ENCODE assay signal across 8 cellular contexts in the genomic region with DNA sequence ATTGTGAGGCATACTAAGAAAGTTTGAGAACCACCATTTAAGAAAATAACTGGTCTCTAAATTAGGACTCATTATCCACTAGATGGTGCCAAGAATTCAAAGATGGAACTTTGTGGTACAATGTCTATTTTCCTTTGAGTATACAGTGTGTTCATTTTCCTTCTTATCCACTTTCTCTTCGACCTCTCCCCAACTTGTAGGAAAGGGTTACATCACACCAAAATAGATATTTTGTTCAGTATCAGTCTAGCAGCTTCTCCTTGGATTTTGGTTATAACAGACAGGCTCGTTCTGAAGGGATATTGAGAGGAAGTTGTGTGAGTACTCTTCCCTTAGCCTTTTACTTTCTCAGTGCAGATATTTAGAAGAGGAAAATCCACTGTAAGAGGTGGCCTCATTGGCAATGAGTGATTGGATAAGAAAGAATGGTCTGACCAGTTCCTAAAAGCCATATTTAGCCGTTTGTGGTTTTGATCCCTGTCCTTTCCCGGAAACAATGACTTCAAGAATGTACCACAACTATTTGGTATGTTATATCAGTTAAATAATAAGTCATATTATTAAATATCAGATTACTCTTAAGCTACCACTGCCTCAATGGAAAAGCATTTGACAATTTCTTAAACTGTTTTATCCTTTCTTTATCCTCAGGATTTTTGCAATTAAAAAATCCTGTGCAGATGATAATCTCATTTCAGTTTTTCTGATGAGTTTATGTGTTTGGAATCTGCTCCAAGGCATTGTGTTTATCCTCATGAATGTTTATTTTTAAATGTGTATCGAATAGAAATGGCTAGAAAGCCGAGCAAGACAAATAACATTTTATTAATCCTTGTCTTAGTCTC.
DNase-seq lines count a peak whose midpoint lies in the region; ATAC-seq and TF ChIP-seq lines count a peak whose summit lies in the region.

No MANE protein-coding gene starts in this region.

- no peaks in the 10 kb centered on the region for H3K9me3 ChIP-seq in Karpas-422 (ENCODE audit: low read length)

- no peak overlapping the region for H3K27ac ChIP-seq in Karpas-422 (ENCODE audit: low read length)

- H3K4me3 Mint-ChIP-seq in T-cell, result peak overlapping the region; percentile 22 to 68 (median 41)
- peak overlapping the region; percentile 11 for H3K4me3 Mint-ChIP-seq in natural killer cell treated with Interleukin-12 subunit alpha and Interleukin-12 subunit beta and Interleukin-15 and Interleukin-18, amount 100 ng/mL, for 72 hours

- no peaks in the 10 kb centered on the region for H4K20me1 ChIP-seq in Karpas-422 (ENCODE audit: insufficient read depth, low read depth, low read length)

- H3K4me3 ChIP-seq in Karpas-422 (ENCODE audit: low read length), result no peak overlapping the region
- peak overlapping the region; percentile 14 for H3K4me3 ChIP-seq in epithelial cell of proximal tubule (ENCODE audit: low read depth, low read length)

- peaks cover 13 to 18% (median 14%) of the 10 kb centered on the region in 3 donors for H3K4me1 Mint-ChIP-seq in T-cell
- H3K4me1 Mint-ChIP-seq in natural killer cell treated with Interleukin-12 subunit alpha and Interleukin-12 subunit beta and Interleukin-15 and Interleukin-18, amount 100 ng/mL, for 72 hours (ENCODE audit: low read depth in 2 of 2), result peaks cover 12 to 22% of the 10 kb centered on the region in 2 donors

- ATAC-seq in activated naive CD4-positive, alpha-beta T cell treated with anti-CD3 and anti-CD28 coated beads, Interleukin-2, amount 50 U/mL, for 72 hours, result peak; percentile 65 to 79
- ATAC-seq in T-cell (replicated peaks in 1 of 4) (peak in 3 of 4 experiments; percentile 53 to 67 (median 64)), GM19455 (IDR thresholded peaks at IDR 0.05; ENCODE audit: unreplicated experiment) (no peak), HG03457 (IDR thresholded peaks at IDR 0.05; ENCODE audit: unreplicated experiment) (no peak)
- ATAC-seq in natural killer cell treated with Interleukin-12 subunit alpha and Interleukin-12 subunit beta and Interleukin-15 and Interleukin-18, amount 100 ng/mL, for 72 hours, result no peak

- peaks cover 0 to 2% of the 10 kb centered on the region in 2 donors for H3K27me3 Mint-ChIP-seq in T-cell
- peaks cover 5 to 21% of the 10 kb centered on the region in 2 donors for H3K27me3 Mint-ChIP-seq in natural killer cell treated with Interleukin-12 subunit alpha and Interleukin-12 subunit beta and Interleukin-15 and Interleukin-18, amount 100 ng/mL, for 72 hours

- no peaks in the 10 kb centered on the region for H3K36me3 ChIP-seq in Karpas-422 (ENCODE audit: insufficient read depth, low read length)

- no peaks in the 10 kb centered on the region for H3K9me3 Mint-ChIP-seq in activated naive CD4-positive, alpha-beta T cell treated with anti-CD3 and anti-CD28 coated beads, Interleukin-2, amount 50 U/mL, for 72 hours
- no peaks in the 10 kb centered on the region for H3K9me3 Mint-ChIP-seq in T-cell
- no peaks in the 10 kb centered on the region for H3K9me3 Mint-ChIP-seq in natural killer cell treated with Interleukin-12 subunit alpha and Interleukin-12 subunit beta and Interleukin-15 and Interleukin-18, amount 100 ng/mL, for 72 hours

- H3K4me2 ChIP-seq in Karpas-422 (ENCODE audit: low read depth, low read length, poor library complexity, severe bottlenecking), result peak overlapping the region; percentile 25

- H3K36me3 Mint-ChIP-seq in activated naive CD4-positive, alpha-beta T cell treated with anti-CD3 and anti-CD28 coated beads, Interleukin-2, amount 50 U/mL, for 72 hours, result no peaks in the 10 kb centered on the region
- H3K36me3 Mint-ChIP-seq in T-cell, result no peaks in the 10 kb centered on the region
- no peaks in the 10 kb centered on the region for H3K36me3 Mint-ChIP-seq in natural killer cell treated with Interleukin-12 subunit alpha and Interleukin-12 subunit beta and Interleukin-15 and Interleukin-18, amount 100 ng/mL, for 72 hours

- H3K27me3 ChIP-seq in Karpas-422 (ENCODE audit: low read length), result no peaks in the 10 kb centered on the region

- CTCF ChIA-PET in T-cell (lab: Charles Lee), result interaction anchor here (0.6 to 9.1 kb wide), 25 partner anchors 9 to 618 kb away, joined by 3 to 76 read pairs (median 4); no protein-coding TSS in a partner anchor

- no peaks in the 10 kb centered on the region for H3K9me2 ChIP-seq in Karpas-422 (replicated peaks; ENCODE audit: insufficient read depth, low read length)

- peak overlapping the region; percentile 31; the same call in 1 of the 2 replicates for H2AFZ ChIP-seq in Karpas-422 (ENCODE audit: low read length)

- POLR2A ChIA-PET in T-cell (lab: Charles Lee), result interaction anchor here in 1 of 2 donors (0.6 kb wide), 1 partner anchor 107 kb away, joined by 4 read pairs; no protein-coding TSS in a partner anchor

- H3K9ac ChIP-seq in Karpas-422 (ENCODE audit: low read length), result no peak overlapping the region

- peak; percentile 59 for TF ChIP-seq CTCF in epithelial cell of proximal tubule (conservative IDR thresholded peaks at IDR 0.05; ENCODE audit: low read depth, low read length)

- no peak for DNase-seq in activated naive CD4-positive, alpha-beta T cell treated with anti-CD3 and anti-CD28 coated beads, Interleukin-2, amount 50 U/mL, for 72 hours (ENCODE audit: low spot score in 2 of 2)
- DNase-seq in activated naive CD4-positive, alpha-beta T cell treated with Interleukin-2 at 50 U/mL for 16 hours, result no peak
- peak; percentile 66 for DNase-seq in Karpas-422
- peak in 1 of 34 experiments; percentile 1 for DNase-seq in T-cell
- peak; percentile 73 for DNase-seq in epithelial cell of proximal tubule (ENCODE audit: low read depth)
- no peak for DNase-seq in natural killer cell treated with Interleukin-12 subunit alpha and Interleukin-12 subunit beta and Interleukin-15 and Interleukin-18, amount 100 ng/mL, for 72 hours (ENCODE audit: low spot score)

- no peaks in the 10 kb centered on the region for H3K79me2 ChIP-seq in Karpas-422 (ENCODE audit: low read length)

- no peaks in the 10 kb centered on the region for H3K4me1 ChIP-seq in Karpas-422 (ENCODE audit: low read length)

- H3K27ac Mint-ChIP-seq in activated naive CD4-positive, alpha-beta T cell treated with anti-CD3 and anti-CD28 coated beads, Interleukin-2, amount 50 U/mL, for 72 hours, result peak overlapping the region in 1 of 2 donors; percentile 71
- H3K27ac Mint-ChIP-seq in T-cell, result peak overlapping the region in 1 of 2 donors; percentile 11
- no peak overlapping the region for H3K27ac Mint-ChIP-seq in natural killer cell treated with Interleukin-12 subunit alpha and Interleukin-12 subunit beta and Interleukin-15 and Interleukin-18, amount 100 ng/mL, for 72 hours

Comparison
In these comparisons a context has a peak if more than half of its experiments do, and no peak if none do; other contexts are left out.
1. ATAC-seq: peak in activated naive CD4-positive, alpha-beta T cell treated with anti-CD3 and anti-CD28 coated beads, Interleukin-2, amount 50 U/mL, for 72 hours (2 of 2) and T-cell (3 of 4); none in natural killer cell treated with Interleukin-12 subunit alpha and Interleukin-12 subunit beta and Interleukin-15 and Interleukin-18, amount 100 ng/mL, for 72 hours (0 of 2), GM19455 (single experiment) and HG03457 (single experiment).
2. DNase-seq: peak in Karpas-422 (single experiment) and epithelial cell of proximal tubule (single experiment); none in activated naive CD4-positive, alpha-beta T cell treated with anti-CD3 and anti-CD28 coated beads, Interleukin-2, amount 50 U/mL, for 72 hours (0 of 2), activated naive CD4-positive, alpha-beta T cell treated with Interleukin-2 at 50 U/mL for 16 hours (single experiment) and natural killer cell treated with Interleukin-12 subunit alpha and Interleukin-12 subunit beta and Interleukin-15 and Interleukin-18, amount 100 ng/mL, for 72 hours (single experiment).